ENCODE assay signal across 1 cellular context in genomic region chr17:16215273-16215964, GRCh38.
TF ChIP-seq lines count a peak whose summit lies in the region.

Gene NCOR1, minus strand, starts transcription at chr17:16215534. Its CDS starts 20,965 bp downstream, at chr17:16194569.

TF ChIP-seq in SK-N-SH, 30 proteins besides CTCF, POLR2A, EP300 and RAD21 (continued from another document):
- TF ChIP-seq RCOR1 (IDR thresholded peaks at IDR 0.05; ENCODE audit: low read length) = 0 out of 2 replicates have a peak, but pooled peaks have one; percentile 4
- no peak for TF ChIP-seq GATA2 (CRISPR knock-in tag; IDR thresholded peaks at IDR 0.05)
- TF ChIP-seq TEAD4 (IDR thresholded peaks at IDR 0.05; ENCODE audit: borderline replicate concordance, insufficient read depth) = no peak
- TF ChIP-seq NRF1 (IDR thresholded peaks at IDR 0.05; ENCODE audit: low read depth, low read length) = peak; percentile 28; the same call in 1 of the 2 replicates
- TF ChIP-seq FOXJ3 (CRISPR knock-in tag; IDR thresholded peaks at IDR 0.05) = 0 out of 2 replicates have a peak, but pooled peaks have one; percentile 23
- TF ChIP-seq TAF1 (IDR thresholded peaks at IDR 0.05; ENCODE audit: borderline replicate concordance, low read depth, low read length) = peak; percentile 96
- no peak for TF ChIP-seq USF1 (IDR thresholded peaks at IDR 0.05; ENCODE audit: borderline replicate concordance, low read depth)
- no peak for TF ChIP-seq PBX3 (IDR thresholded peaks at IDR 0.05)
- TF ChIP-seq SIN3A (IDR thresholded peaks at IDR 0.05; ENCODE audit: borderline replicate concordance, low read depth, low read length) = 0 out of 2 replicates have a peak, but pooled peaks have one; percentile 59
- no peak for TF ChIP-seq FOSL2 (IDR thresholded peaks at IDR 0.05; ENCODE audit: borderline replicate concordance, low read depth)
- TF ChIP-seq ELF1 (IDR thresholded peaks at IDR 0.05) = no peak
- peak; percentile 28; the same call in 1 of the 2 replicates for TF ChIP-seq SMC3 (IDR thresholded peaks at IDR 0.05; ENCODE audit: low read depth, low read length)
- peak; percentile 72 for TF ChIP-seq MAX (IDR thresholded peaks at IDR 0.05; ENCODE audit: low read depth)
- peak; percentile 94 for TF ChIP-seq YY1 (IDR thresholded peaks at IDR 0.05; ENCODE audit: low read depth)
- no peak for TF ChIP-seq RFX5 (IDR thresholded peaks at IDR 0.05; ENCODE audit: low read length)
- TF ChIP-seq EZH2phosphoT487 (IDR thresholded peaks at IDR 0.05; ENCODE audit: borderline replicate concordance, low read depth) = no peak
